ENCODE assay signal across 22 cellular contexts in the genomic region with DNA sequence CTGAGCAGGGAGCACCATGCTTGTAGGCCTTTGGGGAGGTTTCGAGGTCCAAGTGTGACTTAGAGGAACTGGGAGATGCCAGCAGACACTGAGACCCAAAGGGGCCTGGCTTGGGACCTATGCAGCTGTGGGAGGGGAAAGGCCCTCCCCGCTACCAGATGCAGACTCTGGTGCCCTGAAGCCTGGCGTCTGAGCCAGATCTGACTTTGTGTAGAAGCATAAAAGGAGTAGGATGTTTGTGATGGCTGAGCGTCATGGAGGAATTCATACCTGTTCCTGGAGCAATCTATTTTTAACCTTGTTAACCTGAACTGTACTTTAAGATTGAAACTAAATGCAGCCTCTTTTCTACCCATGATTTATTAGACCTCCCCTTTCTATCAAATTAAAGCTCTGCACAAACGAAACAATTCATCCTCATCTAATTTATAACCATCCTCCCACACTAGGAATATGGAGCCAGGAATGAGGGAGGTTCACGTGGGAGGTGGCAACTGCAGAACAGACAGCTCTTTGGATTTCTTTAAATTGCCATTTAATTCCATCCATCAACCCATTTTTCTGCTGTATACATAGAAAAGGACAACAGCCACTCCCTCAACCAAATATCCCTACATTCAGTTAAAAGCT.
"Had no signal": no experiment of that assay in that cellular context is flagged by ENCODE, and none has a peak within 500 bp of the region (broad histone marks: within the 10 kb centered on the region; RNA-seq: fewer than 3 reads in every experiment).

No MANE protein-coding gene starts in this region.

- FAIRE-seq: endometrium, keratinocyte had no signal

- H3K27ac Mint-ChIP-seq: activated B cell treated with CpG ODN at 0.5 μM for 24 hours; activated CD4-positive, alpha-beta T cell treated with anti-CD3 and anti-CD28 coated beads for 36 hours; activated naive CD4-positive, alpha-beta T cell treated with anti-CD3 and anti-CD28 coated beads for 36 hours; activated naive CD8-positive, alpha-beta T cell treated with anti-CD3 and anti-CD28 coated beads, Interleukin-2, amount 10 ng/mL, durations not matched to agents 7 days and 5 days; nephron progenitor cell; stimulated activated naive B cell treated with anti-CD40 and anti-IgM and Interleukin-4, amounts not matched to agents 10 μg/mL and 1 μg/mL and 100 μg/mL, for 72 hours; type B pancreatic cell had no signal

- H3K27me3 Mint-ChIP-seq: activated CD4-positive, alpha-beta T cell treated with anti-CD3 and anti-CD28 coated beads for 36 hours had no signal

- H3K27me3 ChIP-seq: cardiac muscle cell, heart right ventricle, left lung, sigmoid colon, vagina had no signal

- DNase-seq: activated B cell treated with CpG ODN at 0.5 μM for 24 hours; activated CD4-positive, alpha-beta T cell treated with anti-CD3 and anti-CD28 coated beads for 36 hours; activated CD4-positive, alpha-beta T cell treated with anti-CD3 and anti-CD28 coated beads, Interleukin-2, amount 50 U/mL, for 48 hours; activated naive CD4-positive, alpha-beta T cell treated with anti-CD3 and anti-CD28 coated beads for 36 hours; activated naive CD8-positive, alpha-beta T cell treated with anti-CD3 and anti-CD28 coated beads, Interleukin-2, amount 10 ng/mL, durations not matched to agents 7 days and 5 days; activated T-cell treated with anti-CD3 and anti-CD28 coated beads, Interleukin-2, amount 50 U/mL, for 48 hours; effector CD4-positive, alpha-beta T cell; heart right ventricle; left lung; midbrain; nephron progenitor cell; occipital lobe; sigmoid colon; stimulated activated CD4-positive, alpha-beta T cell treated with anti-CD3 and anti-CD28 coated beads, Interleukin-15, amount 100 ng/mL, for 24 hours; stimulated activated naive B cell treated with anti-CD40 and anti-IgM and Interleukin-4, amounts not matched to agents 10 μg/mL and 1 μg/mL and 100 μg/mL, for 72 hours; T-helper 1 cell had no signal

- H3K4me1 Mint-ChIP-seq: activated B cell treated with CpG ODN at 0.5 μM for 24 hours; activated CD4-positive, alpha-beta T cell treated with anti-CD3 and anti-CD28 coated beads for 36 hours; stimulated activated naive B cell treated with anti-CD40 and anti-IgM and Interleukin-4, amounts not matched to agents 10 μg/mL and 1 μg/mL and 100 μg/mL, for 72 hours had no signal

- ATAC-seq: activated CD4-positive, alpha-beta T cell treated with anti-CD3 and anti-CD28 coated beads for 36 hours; heart right ventricle; stimulated activated naive B cell treated with anti-CD40 and anti-IgM and Interleukin-4, amounts not matched to agents 10 μg/mL and 1 μg/mL and 100 μg/mL, for 72 hours had no signal

- H3K4me3 Mint-ChIP-seq: activated B cell treated with CpG ODN at 0.5 μM for 24 hours; activated CD4-positive, alpha-beta T cell treated with anti-CD3 and anti-CD28 coated beads for 36 hours; activated naive CD4-positive, alpha-beta T cell treated with anti-CD3 and anti-CD28 coated beads for 36 hours; activated naive CD8-positive, alpha-beta T cell treated with anti-CD3 and anti-CD28 coated beads, Interleukin-2, amount 10 ng/mL, durations not matched to agents 7 days and 5 days; nephron progenitor cell; stimulated activated naive B cell treated with anti-CD40 and anti-IgM and Interleukin-4, amounts not matched to agents 10 μg/mL and 1 μg/mL and 100 μg/mL, for 72 hours; type B pancreatic cell had no signal

- H3K36me3 Mint-ChIP-seq: activated naive CD8-positive, alpha-beta T cell treated with anti-CD3 and anti-CD28 coated beads, Interleukin-2, amount 10 ng/mL, durations not matched to agents 7 days and 5 days; stimulated activated naive B cell treated with anti-CD40 and anti-IgM and Interleukin-4, amounts not matched to agents 10 μg/mL and 1 μg/mL and 100 μg/mL, for 72 hours; type B pancreatic cell had no signal

- H3K27ac ChIP-seq: cardiac muscle cell, heart right ventricle, left lung, vagina had no signal

- H3K4me1 ChIP-seq: left lung, vagina had no signal

- H3K9me3 Mint-ChIP-seq: activated B cell treated with CpG ODN at 0.5 μM for 24 hours; activated naive CD4-positive, alpha-beta T cell treated with anti-CD3 and anti-CD28 coated beads for 36 hours; activated naive CD8-positive, alpha-beta T cell treated with anti-CD3 and anti-CD28 coated beads, Interleukin-2, amount 10 ng/mL, durations not matched to agents 7 days and 5 days; nephron progenitor cell; type B pancreatic cell had no signal

- H3K36me3 ChIP-seq: cardiac muscle cell, heart right ventricle, left lung, sigmoid colon, vagina had no signal

- H3K9me3 ChIP-seq: heart right ventricle, left lung, sigmoid colon, vagina had no signal

- H3K4me3 ChIP-seq: cardiac muscle cell, heart right ventricle, left lung, sigmoid colon, smooth muscle cell, vagina had no signal
